In the genomic region with DNA sequence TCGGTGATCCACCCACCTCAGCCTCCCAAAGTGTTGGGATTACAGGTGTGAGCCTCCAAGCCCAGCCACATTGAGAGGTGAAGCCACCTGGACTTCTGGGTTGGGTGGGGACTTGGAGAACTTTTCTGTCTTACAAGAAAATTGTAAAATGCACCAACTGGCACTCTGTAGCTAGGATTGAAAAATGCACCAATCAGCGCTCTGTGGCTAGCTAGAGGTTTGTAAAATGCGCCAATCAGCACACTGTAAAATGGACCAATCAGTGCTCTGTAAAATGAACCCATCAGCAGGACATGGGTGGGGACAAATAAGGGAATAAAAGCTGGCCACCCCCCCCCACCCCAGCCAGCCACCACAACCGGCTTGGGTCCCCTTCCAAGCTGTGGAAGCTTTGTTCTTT, we compare ENCODE assay signal across 4 cellular contexts. TPM values are rescaled to one million over a fixed set of nuclear protein-coding genes. Genes with fewer than 3 reads are reported as not detected.
"Had no signal": no experiment of that assay in that cellular context is flagged by ENCODE, and none has a peak within 500 bp of the region (broad histone marks: within the 10 kb centered on the region; RNA-seq: fewer than 3 reads in every experiment).

No MANE protein-coding gene starts in this region.

RNA-seq across cellular contexts. Expression of gene HEYL, which starts 35.8 kb away (rescaled TPM):
- total RNA-seq: natural killer cell; natural killer cell treated with Interleukin-12 subunit alpha and Interleukin-12 subunit beta and Interleukin-15 and Interleukin-18, amount 100 ng/mL, for 72 hours; pulmonary artery endothelial cell had no signal
- polyA plus RNA-seq: neural cell had no signal
